In the genomic region with DNA sequence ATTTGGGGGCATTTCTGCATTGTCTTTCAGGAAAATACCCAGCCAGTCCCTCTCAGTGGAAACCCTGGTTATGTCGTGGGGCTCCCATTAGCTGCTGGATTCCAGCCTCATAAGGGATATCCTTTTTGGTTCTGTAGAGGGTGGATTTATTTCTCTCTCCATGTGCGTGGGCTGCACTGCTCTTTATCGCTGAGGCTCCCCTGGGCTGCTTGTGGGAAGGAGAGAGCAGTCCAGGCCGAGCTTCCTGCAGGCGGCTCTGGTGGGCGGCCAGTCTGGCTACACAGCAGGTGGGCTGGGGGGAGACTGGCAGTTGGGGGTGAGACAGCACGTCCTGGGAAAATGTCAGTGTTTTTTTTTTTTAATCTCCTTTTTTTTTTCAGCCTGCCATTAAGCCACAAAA, we compare ENCODE assay signal across 2 cellular contexts.
TF ChIP-seq lines count a peak whose summit lies in the region.

No MANE protein-coding gene starts in this region.

TF ChIP-seq in HEK293T, 16 proteins besides CTCF, POLR2A, EP300 and RAD21:
- TF ChIP-seq SP1 (IDR thresholded peaks at IDR 0.05): no peak

TF ChIP-seq in GM12878, 131 proteins besides CTCF, POLR2A, EP300 and RAD21:
- TF ChIP-seq RUNX3 (IDR thresholded peaks at IDR 0.05; ENCODE audit: low read length) (peak; percentile 4; the same call in 1 of the 2 replicates), EGR1 (IDR thresholded peaks at IDR 0.05; ENCODE audit: borderline replicate concordance in 1 of 2, low read depth in 2 of 2, low read length in 2 of 2) (peak in 1 of 2 experiments; percentile 23; a peak in 1 of 3 replicates), EED (IDR thresholded peaks at IDR 0.05; ENCODE audit: low read depth) (peak; percentile 44; the same call in 1 of the 2 replicates), WRNIP1 (IDR thresholded peaks at IDR 0.05; ENCODE audit: borderline replicate concordance, low read depth, low read length) (no peak)
- TF ChIP-seq, protein P1, sequence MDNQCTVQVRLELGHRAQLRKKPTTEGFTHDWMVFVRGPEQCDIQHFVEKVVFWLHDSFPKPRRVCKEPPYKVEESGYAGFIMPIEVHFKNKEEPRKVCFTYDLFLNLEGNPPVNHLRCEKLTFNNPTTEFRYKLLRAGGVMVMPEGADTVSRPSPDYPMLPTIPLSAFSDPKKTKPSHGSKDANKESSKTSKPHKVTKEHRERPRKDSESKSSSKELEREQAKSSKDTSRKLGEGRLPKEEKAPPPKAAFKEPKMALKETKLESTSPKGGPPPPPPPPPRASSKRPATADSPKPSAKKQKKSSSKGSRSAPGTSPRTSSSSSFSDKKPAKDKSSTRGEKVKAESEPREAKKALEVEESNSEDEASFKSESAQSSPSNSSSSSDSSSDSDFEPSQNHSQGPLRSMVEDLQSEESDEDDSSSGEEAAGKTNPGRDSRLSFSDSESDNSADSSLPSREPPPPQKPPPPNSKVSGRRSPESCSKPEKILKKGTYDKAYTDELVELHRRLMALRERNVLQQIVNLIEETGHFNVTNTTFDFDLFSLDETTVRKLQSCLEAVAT (IDR thresholded peaks at IDR 0.05): peak; percentile 61
